9 cellular contexts compared by ENCODE assay signal in genomic region chr11:65421204-65422103, GRCh38. TPM values are rescaled to one million over a fixed set of nuclear protein-coding genes. Genes with fewer than 3 reads are reported as not detected.
A peak's percentile ranks its signal among the peaks of the same experiment; 100 is the strongest.
DNase-seq lines count a peak whose midpoint lies in the region; ATAC-seq, FAIRE-seq and TF ChIP-seq lines count a peak whose summit lies in the region.
"Had no signal": no experiment of that assay in that cellular context is flagged by ENCODE, and none has a peak within 500 bp of the region (broad histone marks: within the 10 kb centered on the region; RNA-seq: fewer than 3 reads in every experiment).

No MANE protein-coding gene starts in this region.

- H3K27ac Mint-ChIP-seq in WTC11, result peak overlapping the region; percentile 97

- peaks cover 68% of the 10 kb centered on the region for H3K79me2 ChIP-seq in mammary epithelial cell (ENCODE audit: insufficient read depth, low read length)

- peaks cover 52% of the 10 kb centered on the region for H3K4me1 ChIP-seq in mammary epithelial cell (ENCODE audit: insufficient read depth, low read length)
- H3K4me1 ChIP-seq in small intestine (ENCODE audit: control insufficient read depth in 2 of 2, insufficient read depth in 1 of 2, low read depth in 1 of 2, low read length in 1 of 2), result peaks cover 6 to 7% of the 10 kb centered on the region in 2 donors

- H3K27me3 ChIP-seq in mammary epithelial cell (ENCODE audit: insufficient read depth, low read length) (no peaks in the 10 kb centered on the region), small intestine (ENCODE audit: control insufficient read depth in 2 of 2, insufficient read depth in 2 of 2, low read length in 2 of 2) (no peaks in the 10 kb centered on the region)

- no peaks in the 10 kb centered on the region for H3K36me3 Mint-ChIP-seq in WTC11

- TSS peak; percentile 20 for BruUV-seq in mammary epithelial cell (replicated peaks; lab: Mats Ljungman, UMichigan)

- peak overlapping the region; percentile 98 for H3K4me2 ChIP-seq in mammary epithelial cell (ENCODE audit: insufficient read depth, low read depth, low read length)

- no peak for FAIRE-seq in small intestine (lab: Jason Lieb, UNC)
- FAIRE-seq: A204.1 had no signal

- ATAC-seq in WTC11, result no peak
- no peak for ATAC-seq in HG03342 (IDR thresholded peaks at IDR 0.05; ENCODE audit: unreplicated experiment)

- POLR2A ChIA-PET in WTC11 (lab: Charles Lee), result interaction anchor here (0.6 to 10.9 kb wide), 6 partner anchors 38 to 1299 kb away, joined by 3 to 175 read pairs (median 4); partner anchors contain the start of gene MALAT1

- H3K9me3 ChIP-seq in mammary epithelial cell (replicated peaks; ENCODE audit: insufficient read depth, low read length) (no peaks in the 10 kb centered on the region), small intestine (ENCODE audit: control insufficient read depth, low read depth) (no peaks in the 10 kb centered on the region)

- 0 out of 2 replicates have a peak, but pooled peaks cover 2% of the 10 kb centered on the region for H3K27me3 Mint-ChIP-seq in WTC11 (ENCODE audit: low read depth)

- H3K4me1 Mint-ChIP-seq in WTC11, result peaks cover 92% of the 10 kb centered on the region

- in situ Hi-C loops in mammary epithelial cell (cut with MboI; ENCODE audit: low sequenced_read_pairs in 2 of 2), result no loop called here

- H3K36me3 ChIP-seq in mammary epithelial cell (ENCODE audit: insufficient read depth, low read length) (peaks cover 2% of the 10 kb centered on the region), small intestine (ENCODE audit: control insufficient read depth in 2 of 2, insufficient read depth in 2 of 2, low read length in 2 of 2) (peaks cover 0 to 9% of the 10 kb centered on the region in 2 donors)

- peak overlapping the region; percentile 98 for H3K9ac ChIP-seq in mammary epithelial cell (ENCODE audit: insufficient read depth, low read length)

- TF ChIP-seq CTCF in WTC11 (IDR thresholded peaks at IDR 0.05), result no peak
- no peak for TF ChIP-seq CTCF in mammary epithelial cell (conservative IDR thresholded peaks at IDR 0.05 in 1 of 2, IDR thresholded peaks at IDR 0.05 in 1 of 2; ENCODE audit: extremely low read depth in 1 of 2, insufficient read depth in 1 of 2, low read depth in 1 of 2, low read length in 2 of 2)

- no peak overlapping the region for H2AFZ ChIP-seq in mammary epithelial cell (ENCODE audit: low read depth, low read length)

- peak overlapping the region; percentile 69 for H3K4me3 Mint-ChIP-seq in WTC11

- CTCF ChIA-PET in WTC11 (lab: Charles Lee) (interaction anchor here (0.6 to 12.8 kb wide), 12 partner anchors 17 to 146 kb away, joined by 3 to 224 read pairs (median 4); partner anchors contain the start of gene FRMD8), mammary epithelial cell (lab: Charles Lee; ENCODE audit: low non-redundant PET) (interaction anchor here (0.6 kb wide), 1 partner anchor 71 kb away, joined by 4 read pairs; no protein-coding TSS in a partner anchor)

- 0% methylated on average over 18 of the region's 26 CpGs for WGBS in mammary epithelial cell (ENCODE audit: low coverage, missing lambda C conversion rate)
- WGBS in small intestine, 3 donors, result 0 to 1% (median 1%) methylated on average over 26 of the region's 26 CpGs

- dilution Hi-C loops in mammary epithelial cell (cut with HindIII; ENCODE audit: low sequenced_read_pairs), result loop anchor here (5.0 kb wide), 2 partner anchors 49 to 76 kb away; partner anchors contain the start of gene MALAT1

- H3K27ac ChIP-seq in mammary epithelial cell (ENCODE audit: insufficient read depth, low read depth, low read length) (peak overlapping the region; percentile 100), small intestine (ENCODE audit: low read depth in 1 of 2, low read length in 1 of 2) (peak overlapping the region; percentile 100)

- H3K4me3 ChIP-seq in mammary epithelial cell (replicated peaks in 1 of 3; ENCODE audit: insufficient read depth in 1 of 3, low read depth in 2 of 3, low read length in 3 of 3) (peak overlapping the region; percentile 52 to 56 (median 53)), small intestine (ENCODE audit: low read depth in 1 of 2, low read length in 2 of 2) (peak overlapping the region; percentile 73 to 90)

- H3K9me3 Mint-ChIP-seq in WTC11, result no peaks in the 10 kb centered on the region

- H4K20me1 ChIP-seq in mammary epithelial cell (ENCODE audit: insufficient read depth, low read length), result peaks cover 5% of the 10 kb centered on the region

- DNase-seq in NCI-H1092 treated with DMSO at 0.1 percent for 48 hours (lab: John Stamatoyannopoulos, UW) (peak; percentile 62), NCI-H1092 (lab: John Stamatoyannopoulos, UW) (no peak), NCI-H2196 treated with DMSO at 0.1 percent for 48 hours (lab: John Stamatoyannopoulos, UW; ENCODE audit: unreplicated experiment) (peak; percentile 95), WTC11 (ENCODE audit: low spot score) (no peak), mammary epithelial cell (peak; percentile 99), inferior parietal cortex (ENCODE audit: extremely low spot score) (peak; percentile 85), small intestine (peak; percentile 98)

- intact Hi-C loops in mammary epithelial cell (cut with micrococcal nuclease), result loop anchor here (1.0 kb wide), 2 partner anchors 39 to 151 kb away; partner anchors contain the start of genes FAM89B and SLC25A45

TF ChIP-seq in WTC11, 78 proteins besides CTCF, POLR2A, EP300 and RAD21:
- TF ChIP-seq USF1 (CRISPR knock-in tag; IDR thresholded peaks at IDR 0.05), result peak; percentile 49; the same call in 1 of the 2 replicates
- peak; percentile 63 for TF ChIP-seq GABPB1 (CRISPR knock-in tag; IDR thresholded peaks at IDR 0.05)
- TF ChIP-seq IRF2 (CRISPR knock-in tag; IDR thresholded peaks at IDR 0.05; ENCODE audit: borderline replicate concordance, low read depth), result no peak

RNA-seq across cellular contexts. Expression of gene NEAT1, which starts 1.1 kb away (rescaled TPM):
- total RNA-seq in WTC11 (2021) (28.7 to 38.1 TPM (median 31.7 TPM) in 3 replicates), mammary epithelial cell (100 to 1,000 TPM; 364 to 775 TPM)
- polyA plus RNA-seq in mammary epithelial cell (20.1 TPM), small intestine (1,000 to 10,000 TPM in 1 of 3 donors, 100 to 1,000 TPM in 2; 256 to 3,420 (median 665) TPM)
- polyA minus RNA-seq in mammary epithelial cell, result 98.8 TPM

RNA-seq across cellular contexts. Expression of gene FRMD8, which starts 35.0 kb away (rescaled TPM):
- total RNA-seq in WTC11 (2021) (21.5 to 23.7 TPM (median 22.9 TPM) in 3 replicates), mammary epithelial cell (10 to 100 TPM; 43.4 to 74.8 TPM)
- polyA plus RNA-seq in mammary epithelial cell (34.0 TPM), small intestine (10 to 100 TPM; 24.4 to 31.1 (median 27.7) TPM)
- 43.2 TPM for polyA minus RNA-seq in mammary epithelial cell

RNA-seq across cellular contexts. Expression of gene SLC25A45, which starts 39.0 kb away (rescaled TPM):
- total RNA-seq in WTC11 (2021) (1.5 to 2.5 TPM (median 1.7 TPM) in 3 replicates), mammary epithelial cell (1 to 10 TPM in 1 of 2 donors, under 1 TPM in 1; 0.50 to 2.4 TPM)
- polyA plus RNA-seq in mammary epithelial cell (0.28 TPM), small intestine (10 to 100 TPM; 13.9 to 26.2 (median 18.1) TPM)
- polyA minus RNA-seq in mammary epithelial cell, result 2.0 TPM

Comparison
In these comparisons a context has a peak if more than half of its experiments do, and no peak if none do; other contexts are left out.
1. DNase-seq: peak in NCI-H1092 treated with DMSO at 0.1 percent for 48 hours (single experiment), NCI-H2196 treated with DMSO at 0.1 percent for 48 hours (single experiment), mammary epithelial cell (single experiment), inferior parietal cortex (single experiment) and small intestine (single experiment); none in NCI-H1092 (single experiment) and WTC11 (single experiment).